8 cellular contexts compared by ENCODE assay signal in genomic region chr10:93496322-93497041, GRCh38. TPM values are rescaled to one million over a fixed set of nuclear protein-coding genes. Genes with fewer than 3 reads are reported as not detected.
DNase-seq lines count a peak whose midpoint lies in the region; ATAC-seq and TF ChIP-seq lines count a peak whose summit lies in the region.

Gene CEP55 (plus strand): TSS chr10:93496612. CDS start chr10:93500052, 3,440 bp downstream.

- DNase-seq in AG20443 (ENCODE audit: low spot score): peak; percentile 99
- DNase-seq in NCI-H460 (ENCODE audit: extremely low read depth, low read depth): peak; percentile 93
- peak; percentile 95 for DNase-seq in cerebellum (ENCODE audit: low spot score)
- DNase-seq in kidney epithelial cell (ENCODE audit: low read depth): peak; percentile 71
- peak; percentile 90 to 94 for DNase-seq in stimulated activated CD4-positive, alpha-beta T cell treated with anti-CD3 and anti-CD28 coated beads, Interleukin-15, amount 100 ng/mL, for 48 hours (ENCODE audit: low read depth in 2 of 2)

- H3K27me3 ChIP-seq in kidney epithelial cell (ENCODE audit: control insufficient read depth, insufficient read depth, low read length): no peaks in the 10 kb centered on the region

- TF ChIP-seq CTCF in kidney epithelial cell (IDR thresholded peaks at IDR 0.05; ENCODE audit: insufficient read depth, low read length, poor library complexity, severe bottlenecking): no peak

- peak within 1 kb of the TSS; percentile 82 for H3K4me3 ChIP-seq in kidney epithelial cell (ENCODE audit: low read depth, low read length)

- TF ChIP-seq POLR2A in GM19099 (IDR thresholded peaks at IDR 0.05; ENCODE audit: extremely low read depth, insufficient read length, low read depth): peak; percentile 90

- ATAC-seq in HG03378 (IDR thresholded peaks at IDR 0.05; ENCODE audit: unreplicated experiment): peak; percentile 95
- peak; percentile 99 for ATAC-seq in activated CD4-positive, CD25-positive, alpha-beta regulatory T cell treated with anti-CD3 and anti-CD28 coated beads, Interleukin-2, amount 50 U/mL, for 24 hours

- no peaks in the 10 kb centered on the region for H3K36me3 ChIP-seq in kidney epithelial cell (ENCODE audit: control insufficient read depth, insufficient read depth, low read length)

RNA-seq across cellular contexts. Expression of gene CEP55, which starts in this region (rescaled TPM):
- total RNA-seq in NCI-H460 (2014; rRNA removed; shearing (Covaris generic)): 71.8 and 76.0 TPM in 2 replicates
- 69.7 and 69.9 TPM in 2 replicates for polyA plus RNA-seq in NCI-H460 (2014; cell fraction: nucleus; rRNA removed)
- 6.4 TPM for total RNA-seq in cerebellum
- total RNA-seq in kidney epithelial cell: 7.6 and 11.4 TPM in 2 replicates

Comparison
In these comparisons a context has a peak if more than half of its experiments do, and no peak if none do; other contexts are left out.
1. Peak in every context shown above with its lines: DNase-seq, ATAC-seq and H3K4me3 ChIP-seq.